ENCODE assay signal across 29 cellular contexts in the genomic region with DNA sequence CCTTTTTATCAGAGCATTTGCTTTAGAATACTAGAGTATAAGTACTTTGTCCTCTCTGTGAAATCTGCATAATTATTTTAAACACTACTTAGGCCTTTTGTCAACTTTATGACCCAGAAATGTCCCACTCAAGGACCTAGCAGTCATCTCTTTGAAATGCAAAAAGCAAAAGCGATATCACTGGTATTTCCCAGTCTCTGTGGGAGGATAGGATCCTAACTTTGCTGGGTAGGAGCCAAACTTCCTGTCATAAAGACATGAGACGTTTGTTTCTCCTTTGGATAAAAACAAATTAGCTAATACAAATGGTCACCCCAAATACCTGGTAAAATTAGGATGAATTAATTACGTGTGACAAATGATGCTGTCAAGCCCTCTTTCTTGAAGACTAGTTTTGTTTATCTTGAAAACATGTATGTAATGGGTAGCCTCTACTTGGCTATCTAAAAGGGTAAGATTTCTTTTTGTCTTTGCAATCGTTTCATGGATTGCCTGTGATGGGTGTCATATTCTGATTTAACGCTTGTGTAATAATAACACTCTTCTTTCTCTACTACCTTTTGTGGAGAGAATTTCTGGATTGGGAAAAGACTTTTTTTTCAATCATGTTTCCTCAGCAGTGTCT. TPM values are rescaled to one million over a fixed set of nuclear protein-coding genes. Genes with fewer than 3 reads are reported as not detected.
DNase-seq lines count a peak whose midpoint lies in the region; ATAC-seq and TF ChIP-seq lines count a peak whose summit lies in the region.
"Had no signal": no experiment of that assay in that cellular context is flagged by ENCODE, and none has a peak within 500 bp of the region (broad histone marks: within the 10 kb centered on the region; RNA-seq: fewer than 3 reads in every experiment).

No MANE protein-coding gene starts in this region.

- H3F3A ChIP-seq in PC-3 (ENCODE audit: low read length, unreplicated experiment), result no peaks in the 10 kb centered on the region

- H2AFZ ChIP-seq in PC-3 (ENCODE audit: low read length), result peak overlapping the region; percentile 20; the same call in 1 of the 2 replicates

- H3K9me3 Mint-ChIP-seq in nephron progenitor cell, result peaks cover 11% of the 10 kb centered on the region
- H3K9me3 Mint-ChIP-seq: activated T-cell treated with anti-CD3 and anti-CD28 coated beads, Interleukin-2, amount 50 U/mL, for 4 hours had no signal

- H3K36me3 ChIP-seq in PC-3 (ENCODE audit: low read depth, low read length), result no peaks in the 10 kb centered on the region
- H3K36me3 ChIP-seq: colonic mucosa, MG63, tibial artery had no signal

- no peaks in the 10 kb centered on the region for H3K9me3 ChIP-seq in PC-3 (ENCODE audit: low read length)
- H3K9me3 ChIP-seq: colonic mucosa, MG63, tibial artery had no signal

- H4K20me1 ChIP-seq in PC-3 (ENCODE audit: low read length), result no peaks in the 10 kb centered on the region

- peaks cover 19% of the 10 kb centered on the region for H3K4me1 ChIP-seq in PC-3 (ENCODE audit: insufficient read depth, low read length)
- H3K4me1 ChIP-seq: colonic mucosa, tibial artery had no signal

- peaks cover 36% of the 10 kb centered on the region for H3K4me1 Mint-ChIP-seq in nephron progenitor cell

- TF ChIP-seq CTCF in PC-3 (conservative IDR thresholded peaks at IDR 0.05; ENCODE audit: low read depth, low read length) (no peak), fibroblast of pulmonary artery (IDR thresholded peaks at IDR 0.05; ENCODE audit: low read length, missing control alignments) (no peak), nephron progenitor cell (IDR thresholded peaks at IDR 0.05) (no peak)

- no peak overlapping the region for H3K4me2 ChIP-seq in PC-3 (ENCODE audit: low read length)

- intact Hi-C loops in PC-3 (cut with micrococcal nuclease), result no loop called here

- H3K27ac ChIP-seq in PC-3 (ENCODE audit: low read length), result no peak overlapping the region
- H3K27ac ChIP-seq: colonic mucosa, tibial artery had no signal

- no peak overlapping the region for H3K4me3 ChIP-seq in PC-3 (ENCODE audit: low read length)
- H3K4me3 ChIP-seq in fibroblast of pulmonary artery (replicated peaks; ENCODE audit: low read depth, low read length), result no peak overlapping the region
- H3K4me3 ChIP-seq: colonic mucosa, MG63, tibial artery had no signal

- DNase-seq in DMS79 treated with DMSO at 0.1 percent for 48 hours (lab: John Stamatoyannopoulos, UW), result peak; percentile 61
- peak; percentile 30 for DNase-seq in PC-3
- peak; percentile 86 for DNase-seq in fibroblast of pulmonary artery (ENCODE audit: low read depth)
- no peak for DNase-seq in nephron progenitor cell
- DNase-seq in epidermal melanocyte (ENCODE audit: insufficient read length, low spot score), result no peak
- no peak for DNase-seq in activated T-cell treated with anti-CD3 and anti-CD28 coated beads for 4 hours
- DNase-seq: activated CD8-positive, alpha-beta T cell treated with anti-CD3 and anti-CD28 coated beads, Interleukin-2, amount 10 ng/mL, durations not matched to agents 7 days and 5 days; activated naive CD4-positive, alpha-beta T cell treated with anti-CD3 and anti-CD28 coated beads, Interleukin-2, amount 50 U/mL, for 16 hours; activated T-cell treated with anti-CD3 and anti-CD28 coated beads, Interleukin-2, amount 50 U/mL, for 4 hours; AML-193; colonic mucosa; COR-L47; foreskin melanocyte; HCEC 1CT; IMR-90; left ventricle myocardium superior; MG63; NCI-H2227 treated with DMSO at 0.1 percent for 48 hours; occipital lobe; stimulated activated CD4-positive, alpha-beta T cell treated with anti-CD3 and anti-CD28 coated beads, Interleukin-1b, Interleukin-23, amount 100 ng/mL, for 48 hours; stimulated activated naive CD4-positive, alpha-beta T cell treated with Interleukin-2 at 50 U/mL for 16 hours; T-helper 9 cell; tibial artery had no signal

- H3K79me2 ChIP-seq in PC-3 (ENCODE audit: low read length), result no peaks in the 10 kb centered on the region

- H3K9me2 ChIP-seq in PC-3 (replicated peaks; ENCODE audit: low read length), result no peaks in the 10 kb centered on the region

- H3K27me3 ChIP-seq in PC-3 (ENCODE audit: low read length), result no peaks in the 10 kb centered on the region
- H3K27me3 ChIP-seq: colonic mucosa, MG63 had no signal

- ATAC-seq in PC-3 (no peak), HG03135 (IDR thresholded peaks at IDR 0.05; ENCODE audit: unreplicated experiment) (no peak), HG03565 (IDR thresholded peaks at IDR 0.05; ENCODE audit: unreplicated experiment) (no peak)
- ATAC-seq: activated CD8-positive, alpha-beta T cell treated with anti-CD3 and anti-CD28 coated beads, Interleukin-2, amount 10 ng/mL, durations not matched to agents 7 days and 5 days; activated T-cell treated with anti-CD3 and anti-CD28 coated beads, Interleukin-2, amount 50 U/mL, for 4 hours; left ventricle myocardium superior; Panc1; SK-N-SH treated with all-trans-retinoic acid at 6 μM for 48 hours had no signal

- peak overlapping the region; percentile 76 for H3K27ac Mint-ChIP-seq in nephron progenitor cell
- H3K27ac Mint-ChIP-seq: activated CD8-positive, alpha-beta T cell treated with anti-CD3 and anti-CD28 coated beads, Interleukin-2, amount 10 ng/mL, durations not matched to agents 7 days and 5 days had no signal

- no peaks in the 10 kb centered on the region for H3K27me3 Mint-ChIP-seq in nephron progenitor cell (ENCODE audit: low read depth, poor library complexity)

- H3K9ac ChIP-seq in PC-3 (ENCODE audit: low read length), result no peak overlapping the region

- CTCF ChIA-PET in PC-3 (lab: Charles Lee), result no interaction called here

- POLR2A ChIA-PET in PC-3 (lab: Charles Lee; ENCODE audit: unreplicated experiment), result no interaction called here

- H3K4me3 Mint-ChIP-seq in nephron progenitor cell, result peak overlapping the region; percentile 5
- H3K4me3 Mint-ChIP-seq: activated CD8-positive, alpha-beta T cell treated with anti-CD3 and anti-CD28 coated beads, Interleukin-2, amount 10 ng/mL, durations not matched to agents 7 days and 5 days; activated T-cell treated with anti-CD3 and anti-CD28 coated beads, Interleukin-2, amount 50 U/mL, for 4 hours had no signal

- no peaks in the 10 kb centered on the region for H3K36me3 Mint-ChIP-seq in nephron progenitor cell (ENCODE audit: low read depth)

- BruUV-seq in PC-3 (replicated peaks; lab: Mats Ljungman, UMichigan), result no TSS peak

RNA-seq across cellular contexts. Expression of gene DCDC2, which starts 36.2 kb away (rescaled TPM):
- total RNA-seq in PC-3 (2014; rRNA removed), result 0.11 TPM in 1 of 2 replicates, not detected in the other
- total RNA-seq: activated CD8-positive, alpha-beta T cell treated with anti-CD3 and anti-CD28 coated beads, Interleukin-2, amount 10 ng/mL, durations not matched to agents 7 days and 5 days; endothelial cell of umbilical vein; G401; IMR-90; left ventricle myocardium superior had no signal

Comparison
In these comparisons a context has a peak if more than half of its experiments do, and no peak if none do; other contexts are left out.
1. DNase-seq: peak in DMS79 treated with DMSO at 0.1 percent for 48 hours (single experiment), PC-3 (single experiment) and fibroblast of pulmonary artery (single experiment); none in nephron progenitor cell (single experiment), epidermal melanocyte (single experiment) and activated T-cell treated with anti-CD3 and anti-CD28 coated beads for 4 hours (single experiment).